22 cellular contexts compared by ENCODE assay signal in genomic region chr13:79765331-79765730, GRCh38.
A peak's percentile ranks its signal among the peaks of the same experiment; 100 is the strongest.
DNase-seq lines count a peak whose midpoint lies in the region; ATAC-seq, FAIRE-seq and TF ChIP-seq lines count a peak whose summit lies in the region.
"Had no signal": no experiment of that assay in that cellular context is flagged by ENCODE, and none has a peak within 500 bp of the region (broad histone marks: within the 10 kb centered on the region; RNA-seq: fewer than 3 reads in every experiment).

No MANE protein-coding gene starts in this region.

- H3K4me3 Mint-ChIP-seq in mesothelial cell of epicardium = no peak overlapping the region
- H3K4me3 Mint-ChIP-seq: B cell; CD8-positive, alpha-beta memory T cell; GM23338; H9 had no signal

- no peak for TF ChIP-seq EP300 in H1 (IDR thresholded peaks at IDR 0.05; ENCODE audit: borderline replicate concordance in 1 of 2, low read depth in 2 of 2, low read length in 2 of 2)
- no peak for TF ChIP-seq EP300 in sigmoid colon (IDR thresholded peaks at IDR 0.05)

- peak overlapping the region; percentile 51 for H3K27ac Mint-ChIP-seq in mesothelial cell of epicardium
- H3K27ac Mint-ChIP-seq: B cell; CD4-positive, CD25-positive, alpha-beta regulatory T cell; CD8-positive, alpha-beta memory T cell; GM23338; H9 had no signal

- H3K36me3 ChIP-seq in mammary epithelial cell (ENCODE audit: insufficient read depth, low read length) (no peaks in the 10 kb centered on the region), breast epithelium (no peaks in the 10 kb centered on the region), H1 (ENCODE audit: control insufficient read depth in 2 of 4, insufficient read depth in 4 of 4, low read length in 3 of 4) (no peaks in the 10 kb centered on the region), right atrium auricular region (no peaks in the 10 kb centered on the region), sigmoid colon (no peaks in the 10 kb centered on the region)
- H3K36me3 ChIP-seq: BLaER1 treated with 17β-estradiol and CSF1 and Interleukin-3, amounts not matched to agents 10 nM and 100 nM had no signal

- TF ChIP-seq POLR2A in breast epithelium (IDR thresholded peaks at IDR 0.05) (no peak), H1 (IDR thresholded peaks at IDR 0.05; ENCODE audit: control extremely low read depth in 1 of 2, low read depth in 2 of 2, low read length in 2 of 2) (no peak), sigmoid colon (IDR thresholded peaks at IDR 0.05) (no peak)

- H4K91ac ChIP-seq in H1 (replicated peaks; ENCODE audit: insufficient read length, low read length) = no peak overlapping the region

- H3K27ac ChIP-seq in mammary epithelial cell (ENCODE audit: insufficient read depth, low read depth, low read length) = no peak overlapping the region
- no peak overlapping the region for H3K27ac ChIP-seq in breast epithelium
- H3K27ac ChIP-seq in H1 (ENCODE audit: low read depth, low read length) = no peak overlapping the region
- no peak overlapping the region for H3K27ac ChIP-seq in right atrium auricular region
- no peak overlapping the region for H3K27ac ChIP-seq in sigmoid colon
- H3K27ac ChIP-seq: 22Rv1; A549; BLaER1 treated with 17β-estradiol and CSF1 and Interleukin-3, amounts not matched to agents 10 nM and 100 nM had no signal

- no peak overlapping the region for H2BK120ac ChIP-seq in H1 (replicated peaks; ENCODE audit: low read depth, low read length)

- no peak overlapping the region for H3K4ac ChIP-seq in H1 (replicated peaks; ENCODE audit: insufficient read length, low read depth, low read length)

- dilution Hi-C loops in mammary epithelial cell (cut with HindIII; ENCODE audit: low sequenced_read_pairs) = no loop called here

- H3K79me2 ChIP-seq in mammary epithelial cell (ENCODE audit: insufficient read depth, low read length) = no peaks in the 10 kb centered on the region
- H3K79me2 ChIP-seq in H1 (ENCODE audit: control insufficient read depth in 1 of 2, insufficient read depth in 2 of 2, low read length in 2 of 2) = no peaks in the 10 kb centered on the region

- H3K23ac ChIP-seq in H1 (ENCODE audit: insufficient read length) = no peak overlapping the region

- H4K5ac ChIP-seq in H1 (ENCODE audit: insufficient read length, low read depth, low read length) = no peak overlapping the region

- H2BK12ac ChIP-seq in H1 (ENCODE audit: low read depth, low read length) = no peak overlapping the region

- no peak overlapping the region for H2BK5ac ChIP-seq in H1 (ENCODE audit: low read depth, low read length)

- H3K56ac ChIP-seq in H1 (replicated peaks; ENCODE audit: insufficient read length, low read depth, low read length) = no peak overlapping the region

- no peak for ATAC-seq in HG02588 (IDR thresholded peaks at IDR 0.05; ENCODE audit: unreplicated experiment)
- ATAC-seq: A549, GM12878, GM23338 had no signal

- H3K36me3 Mint-ChIP-seq in mesothelial cell of epicardium = peaks cover 7% of the 10 kb centered on the region
- H3K36me3 Mint-ChIP-seq: CD4-positive, CD25-positive, alpha-beta regulatory T cell; CD8-positive, alpha-beta memory T cell had no signal

- DNase-seq in mammary epithelial cell (no peak), breast epithelium (ENCODE audit: low spot score in 2 of 2) (no peak), H1 (ENCODE audit: low read depth in 1 of 2, low spot score in 2 of 2) (no peak), mesothelial cell of epicardium (ENCODE audit: low spot score in 2 of 2, unreplicated experiment in 2 of 2) (no peak), right atrium auricular region (ENCODE audit: low spot score) (no peak), RKO (ENCODE audit: low spot score) (no peak), sigmoid colon (no peak)
- DNase-seq: CD4-positive, CD25-positive, alpha-beta regulatory T cell; CD8-positive, alpha-beta memory T cell; COR-L47; DMS 273 treated with DMSO at 0.1 percent for 48 hours; DMS53; DND-41; EL; H9 had no signal

- peaks cover 14% of the 10 kb centered on the region for H3K4me1 Mint-ChIP-seq in mesothelial cell of epicardium
- H3K4me1 Mint-ChIP-seq: B cell; CD4-positive, CD25-positive, alpha-beta regulatory T cell; CD8-positive, alpha-beta memory T cell; GM23338; H9 had no signal

- H3K27me3 ChIP-seq in mammary epithelial cell (ENCODE audit: insufficient read depth, low read length) (no peaks in the 10 kb centered on the region), breast epithelium (no peaks in the 10 kb centered on the region), H1 (replicated peaks in 1 of 4; ENCODE audit: control insufficient read depth in 3 of 4, extremely low read depth in 1 of 4, insufficient read depth in 3 of 4, low read length in 3 of 4) (no peaks in the 10 kb centered on the region), right atrium auricular region (no peaks in the 10 kb centered on the region), sigmoid colon (no peaks in the 10 kb centered on the region)
- H3K27me3 ChIP-seq: BLaER1 treated with 17β-estradiol and CSF1 and Interleukin-3, amounts not matched to agents 10 nM and 100 nM had no signal

- POLR2A ChIA-PET in H1 (lab: Charles Lee; ENCODE audit: partially characterized antibody) = no interaction called here

- H4K20me1 ChIP-seq in mammary epithelial cell (ENCODE audit: insufficient read depth, low read length) = no peaks in the 10 kb centered on the region
- H4K20me1 ChIP-seq in H1 (replicated peaks in 1 of 2; ENCODE audit: control insufficient read depth in 1 of 2, insufficient read depth in 2 of 2, low read length in 2 of 2) = no peaks in the 10 kb centered on the region
- H4K20me1 ChIP-seq: BLaER1 treated with 17β-estradiol and CSF1 and Interleukin-3, amounts not matched to agents 10 nM and 100 nM had no signal

- peaks cover 25% of the 10 kb centered on the region for H3K9me3 Mint-ChIP-seq in mesothelial cell of epicardium

- H3K4me1 ChIP-seq in mammary epithelial cell (ENCODE audit: insufficient read depth, low read length) (peaks cover 7% of the 10 kb centered on the region), breast epithelium (no peaks in the 10 kb centered on the region), H1 (replicated peaks in 1 of 4; ENCODE audit: control insufficient read depth in 3 of 4, insufficient read depth in 4 of 4, low read length in 3 of 4) (no peaks in the 10 kb centered on the region), right atrium auricular region (no peaks in the 10 kb centered on the region), sigmoid colon (no peaks in the 10 kb centered on the region)
- H3K4me1 ChIP-seq: A549; BLaER1 treated with 17β-estradiol and CSF1 and Interleukin-3, amounts not matched to agents 10 nM and 100 nM had no signal

- H3K9ac ChIP-seq in mammary epithelial cell (ENCODE audit: insufficient read depth, low read length) (no peak overlapping the region), H1 (replicated peaks in 1 of 4; ENCODE audit: extremely low read depth in 1 of 4, low read depth in 3 of 4, low read length in 3 of 4) (no peak overlapping the region)
- H3K9ac ChIP-seq: BLaER1 treated with 17β-estradiol and CSF1 and Interleukin-3, amounts not matched to agents 10 nM and 100 nM had no signal

- TF ChIP-seq CTCF in mammary epithelial cell (conservative IDR thresholded peaks at IDR 0.05 in 1 of 2, IDR thresholded peaks at IDR 0.05 in 1 of 2; ENCODE audit: extremely low read depth in 1 of 2, insufficient read depth in 1 of 2, low read depth in 1 of 2, low read length in 2 of 2) = no peak
- TF ChIP-seq CTCF in breast epithelium (IDR thresholded peaks at IDR 0.05) = no peak
- no peak for TF ChIP-seq CTCF in H1 (IDR thresholded peaks at IDR 0.05; ENCODE audit: control extremely low read depth in 1 of 3, insufficient read depth in 1 of 3, low read depth in 1 of 3, low read length in 3 of 3)
- no peak for TF ChIP-seq CTCF in mesothelial cell of epicardium (IDR thresholded peaks at IDR 0.05; ENCODE audit: unreplicated experiment)
- no peak for TF ChIP-seq CTCF in right atrium auricular region (IDR thresholded peaks at IDR 0.05)
- TF ChIP-seq CTCF in sigmoid colon (IDR thresholded peaks at IDR 0.05) = no peak

- no peak overlapping the region for H4K8ac ChIP-seq in H1 (ENCODE audit: extremely low read depth, insufficient read depth, low read length)

- H3K14ac ChIP-seq in H1 (ENCODE audit: insufficient read length) = no peak overlapping the region

- in situ Hi-C loops in mammary epithelial cell (cut with MboI; ENCODE audit: low sequenced_read_pairs in 2 of 2) = no loop called here

- H2BK15ac ChIP-seq in H1 (ENCODE audit: low read length) = no peak overlapping the region

- H2AK5ac ChIP-seq in H1 (ENCODE audit: low read depth, low read length) = no peak overlapping the region

- H3K79me1 ChIP-seq in H1 (ENCODE audit: low read depth, low read length) = no peaks in the 10 kb centered on the region

- H2BK20ac ChIP-seq in H1 (ENCODE audit: low read length) = no peak overlapping the region

- CTCF ChIA-PET in mammary epithelial cell (lab: Charles Lee; ENCODE audit: low non-redundant PET) = no interaction called here
- CTCF ChIA-PET in H1 (lab: Charles Lee; ENCODE audit: partially characterized antibody) = interaction anchor here (1.6 kb wide), 1 partner anchor 85 kb away, joined by 3 read pairs; no protein-coding TSS in a partner anchor

- H3K4me2 ChIP-seq in mammary epithelial cell (ENCODE audit: insufficient read depth, low read depth, low read length) (no peak overlapping the region), H1 (ENCODE audit: insufficient read depth in 1 of 2, low read depth in 2 of 2, low read length in 2 of 2) (no peak overlapping the region)
- H3K4me2 ChIP-seq: A549; BLaER1 treated with 17β-estradiol and CSF1 and Interleukin-3, amounts not matched to agents 10 nM and 100 nM; GM23338 had no signal

- H2AFZ ChIP-seq in mammary epithelial cell (ENCODE audit: low read depth, low read length) (peak overlapping the region; percentile 69), H1 (ENCODE audit: low read length) (0 out of 2 replicates have a peak overlapping the region, but pooled peaks have one; percentile 19)
- H2AFZ ChIP-seq: GM23338 had no signal

- FAIRE-seq in H1 (lab: Jason Lieb, UNC) = no peak
- FAIRE-seq: A549, GM12878 had no signal

- H3K9me3 ChIP-seq in mammary epithelial cell (replicated peaks; ENCODE audit: insufficient read depth, low read length) (no peaks in the 10 kb centered on the region), breast epithelium (no peaks in the 10 kb centered on the region), H1 (ENCODE audit: insufficient read depth in 2 of 2, low read depth in 1 of 2, low read length in 1 of 2) (no peaks in the 10 kb centered on the region), right atrium auricular region (no peaks in the 10 kb centered on the region), sigmoid colon (no peaks in the 10 kb centered on the region)

- TF ChIP-seq RAD21 in H1 (IDR thresholded peaks at IDR 0.05 in 1 of 2, conservative IDR thresholded peaks at IDR 0.05 in 1 of 2; ENCODE audit: low read depth in 2 of 2, low read length in 2 of 2) = no peak

- H3K27me3 Mint-ChIP-seq in mesothelial cell of epicardium (ENCODE audit: low read depth) = no peaks in the 10 kb centered on the region
- H3K27me3 Mint-ChIP-seq: B cell; CD4-positive, CD25-positive, alpha-beta regulatory T cell; CD8-positive, alpha-beta memory T cell had no signal

- intact Hi-C loops in mammary epithelial cell (cut with micrococcal nuclease) = no loop called here
- intact Hi-C loops in breast epithelium (cut with DNase I; ENCODE audit: low total_unique reads) = no loop called here
- intact Hi-C loops in sigmoid colon (cut with DNase I) = no loop called here

- no peak overlapping the region for H3K4me3 ChIP-seq in mammary epithelial cell (replicated peaks in 1 of 3; ENCODE audit: insufficient read depth in 1 of 3, low read depth in 2 of 3, low read length in 3 of 3)
- no peak overlapping the region for H3K4me3 ChIP-seq in breast epithelium
- H3K4me3 ChIP-seq in H1 (ENCODE audit: extremely low read depth in 1 of 4, insufficient read depth in 2 of 4, low read depth in 3 of 4, low read length in 4 of 4) = no peak overlapping the region
- no peak overlapping the region for H3K4me3 ChIP-seq in right atrium auricular region
- no peak overlapping the region for H3K4me3 ChIP-seq in sigmoid colon
- H3K4me3 ChIP-seq: A549; BLaER1 treated with 17β-estradiol and CSF1 and Interleukin-3, amounts not matched to agents 10 nM and 100 nM; GM12878; GM23338 had no signal

- no TSS peak for BruUV-seq in mammary epithelial cell (replicated peaks; lab: Mats Ljungman, UMichigan)

- H3K18ac ChIP-seq in H1 (ENCODE audit: extremely low read depth, low read length) = no peak overlapping the region

- H3K23me2 ChIP-seq in H1 (ENCODE audit: low read depth, low read length) = no peaks in the 10 kb centered on the region
